Comparison of ENCODE assay signal across 17 cellular contexts in genomic region chr7:1032536-1033181, GRCh38. TPM values are rescaled to one million over a fixed set of nuclear protein-coding genes. Genes with fewer than 3 reads are reported as not detected.
DNase-seq lines count a peak whose midpoint lies in the region; ATAC-seq and TF ChIP-seq lines count a peak whose summit lies in the region.
"Had no signal": no experiment of that assay in that cellular context is flagged by ENCODE, and none has a peak within 500 bp of the region (broad histone marks: within the 10 kb centered on the region; RNA-seq: fewer than 3 reads in every experiment).

No MANE protein-coding gene starts in this region.

- CTCF ChIA-PET in Caco-2 (lab: Charles Lee): no interaction called here

- WGBS in gastroesophageal sphincter (ENCODE audit: low coverage in 1 of 2), 2 donors: 80% methylated on average over 1 of the region's 25 CpGs; no CpG with 5 or more reads in 1 of the 2 donors
- WGBS in esophagus muscularis mucosa: 94% methylated on average over 18 of the region's 25 CpGs
- WGBS in sigmoid colon, 2 donors: 91 to 93% methylated on average over 25 of the region's 25 CpGs

- H3K36me3 ChIP-seq in CD4-positive, CD25-positive, alpha-beta regulatory T cell (ENCODE audit: control insufficient read depth, insufficient read depth, low read length): no peaks in the 10 kb centered on the region
- H3K36me3 ChIP-seq in Caco-2 (ENCODE audit: control insufficient read depth, insufficient read depth, low read length) (no peaks in the 10 kb centered on the region), gastroesophageal sphincter (no peaks in the 10 kb centered on the region), esophagus muscularis mucosa (no peaks in the 10 kb centered on the region), sigmoid colon (no peaks in the 10 kb centered on the region)

- no peaks in the 10 kb centered on the region for H3K27me3 Mint-ChIP-seq in CD4-positive, CD25-positive, alpha-beta regulatory T cell
- H3K27me3 Mint-ChIP-seq in Caco-2 (ENCODE audit: insufficient read depth, unreplicated experiment) (no peaks in the 10 kb centered on the region), neural crest cell (ENCODE audit: low read depth) (no peaks in the 10 kb centered on the region)
- no peaks in the 10 kb centered on the region for H3K27me3 Mint-ChIP-seq in central memory CD8-positive, alpha-beta T cell

- H3K27ac Mint-ChIP-seq in CD4-positive, CD25-positive, alpha-beta regulatory T cell: peak overlapping the region in 2 of 3 donors; percentile 67 to 71
- H3K27ac Mint-ChIP-seq in Caco-2 (ENCODE audit: unreplicated experiment) (peak overlapping the region; percentile 42), neural crest cell (ENCODE audit: unreplicated experiment) (no peak overlapping the region)
- peak overlapping the region; percentile 73 for H3K27ac Mint-ChIP-seq in central memory CD8-positive, alpha-beta T cell (ENCODE audit: low read depth)

- no peaks in the 10 kb centered on the region for H3K9me3 ChIP-seq in CD4-positive, CD25-positive, alpha-beta regulatory T cell (ENCODE audit: control insufficient read depth in 2 of 2, low read length in 2 of 2)
- H3K9me3 ChIP-seq in Caco-2 (no peaks in the 10 kb centered on the region), gastroesophageal sphincter (no peaks in the 10 kb centered on the region), esophagus muscularis mucosa (no peaks in the 10 kb centered on the region), sigmoid colon (no peaks in the 10 kb centered on the region)

- H3K36me3 Mint-ChIP-seq in CD4-positive, CD25-positive, alpha-beta regulatory T cell: no peaks in the 10 kb centered on the region
- H3K36me3 Mint-ChIP-seq in Caco-2 (ENCODE audit: insufficient read depth, unreplicated experiment): peaks cover 9% of the 10 kb centered on the region
- H3K36me3 Mint-ChIP-seq in central memory CD8-positive, alpha-beta T cell (ENCODE audit: insufficient read depth): peaks cover 1% of the 10 kb centered on the region
- H3K36me3 Mint-ChIP-seq in neural crest cell (ENCODE audit: low read depth): peaks cover 12% of the 10 kb centered on the region
- H3K36me3 Mint-ChIP-seq: CD8-positive, alpha-beta T cell had no signal

- peaks cover 34% of the 10 kb centered on the region for H3K4me1 ChIP-seq in CD4-positive, CD25-positive, alpha-beta regulatory T cell (ENCODE audit: control insufficient read depth, insufficient read depth, low read length, poor library complexity, severe bottlenecking)
- H3K4me1 ChIP-seq in Caco-2 (peaks cover 11% of the 10 kb centered on the region), gastroesophageal sphincter (peaks cover 0 to 20% (median 6%) of the 10 kb centered on the region in 3 donors), esophagus muscularis mucosa (peaks cover 12 to 24% (median 18%) of the 10 kb centered on the region in 4 donors), sigmoid colon (peaks cover 0 to 17% (median 11%) of the 10 kb centered on the region in 4 donors)

- no TSS peak for BruUV-seq in Caco-2 (replicated peaks; lab: Mats Ljungman, UMichigan)

- H3K4me3 ChIP-seq in CD4-positive, CD25-positive, alpha-beta regulatory T cell (ENCODE audit: low read depth, low read length): no peak overlapping the region
- H3K4me3 ChIP-seq in Caco-2 (ENCODE audit: low read depth, low read length): no peak overlapping the region
- H3K4me3 ChIP-seq in gastroesophageal sphincter: no peak overlapping the region
- H3K4me3 ChIP-seq in esophagus muscularis mucosa: no peak overlapping the region
- no peak overlapping the region for H3K4me3 ChIP-seq in sigmoid colon

- peaks cover 0 to 2% (median 0%) of the 10 kb centered on the region in 7 donors for H3K9me3 Mint-ChIP-seq in CD4-positive, CD25-positive, alpha-beta regulatory T cell
- no peaks in the 10 kb centered on the region for H3K9me3 Mint-ChIP-seq in Caco-2 (ENCODE audit: unreplicated experiment)
- no peaks in the 10 kb centered on the region for H3K9me3 Mint-ChIP-seq in central memory CD8-positive, alpha-beta T cell
- peaks cover 3% of the 10 kb centered on the region for H3K9me3 Mint-ChIP-seq in neural crest cell
- H3K9me3 Mint-ChIP-seq: CD8-positive, alpha-beta T cell had no signal

- TF ChIP-seq EP300 in gastroesophageal sphincter (IDR thresholded peaks at IDR 0.05): no peak
- TF ChIP-seq EP300 in esophagus muscularis mucosa (IDR thresholded peaks at IDR 0.05): no peak
- no peak for TF ChIP-seq EP300 in sigmoid colon (IDR thresholded peaks at IDR 0.05)

- peak overlapping the region in 3 of 4 donors; percentile 7 to 77 (median 65) for H3K4me3 Mint-ChIP-seq in CD4-positive, CD25-positive, alpha-beta regulatory T cell
- H3K4me3 Mint-ChIP-seq in Caco-2 (ENCODE audit: unreplicated experiment) (no peak overlapping the region), neural crest cell (peak overlapping the region; percentile 42)
- peak overlapping the region; percentile 55 for H3K4me3 Mint-ChIP-seq in central memory CD8-positive, alpha-beta T cell

- intact Hi-C loops in Caco-2 (cut with micrococcal nuclease; ENCODE audit: unreplicated experiment): no loop called here
- intact Hi-C loops in esophagus muscularis mucosa (cut with DNase I): no loop called here
- intact Hi-C loops in sigmoid colon (cut with DNase I): no loop called here

- peaks cover 8 to 55% (median 30%) of the 10 kb centered on the region in 4 donors for H3K4me1 Mint-ChIP-seq in CD4-positive, CD25-positive, alpha-beta regulatory T cell
- no peaks in the 10 kb centered on the region for H3K4me1 Mint-ChIP-seq in Caco-2 (ENCODE audit: low read depth, unreplicated experiment)
- H3K4me1 Mint-ChIP-seq in central memory CD8-positive, alpha-beta T cell: peaks cover 40% of the 10 kb centered on the region
- peaks cover 9% of the 10 kb centered on the region for H3K4me1 Mint-ChIP-seq in neural crest cell

- no peak overlapping the region for H3K27ac ChIP-seq in CD4-positive, CD25-positive, alpha-beta regulatory T cell (ENCODE audit: insufficient read depth, low read length, poor library complexity, severe bottlenecking)
- H3K27ac ChIP-seq in gastroesophageal sphincter (no peak overlapping the region), esophagus muscularis mucosa (replicated peaks in 1 of 4) (no peak overlapping the region), sigmoid colon (no peak overlapping the region)
- H3K27ac ChIP-seq: KMS-11 had no signal

- H3K27me3 ChIP-seq in CD4-positive, CD25-positive, alpha-beta regulatory T cell (ENCODE audit: control insufficient read depth, insufficient read depth, low read length): no peaks in the 10 kb centered on the region
- H3K27me3 ChIP-seq in Caco-2 (replicated peaks; ENCODE audit: control insufficient read depth, insufficient read depth, low read length) (no peaks in the 10 kb centered on the region), gastroesophageal sphincter (no peaks in the 10 kb centered on the region), esophagus muscularis mucosa (no peaks in the 10 kb centered on the region), sigmoid colon (no peaks in the 10 kb centered on the region)

- TF ChIP-seq POLR2A in gastroesophageal sphincter (IDR thresholded peaks at IDR 0.05) (no peak), esophagus muscularis mucosa (IDR thresholded peaks at IDR 0.05; ENCODE audit: low read depth) (no peak), sigmoid colon (IDR thresholded peaks at IDR 0.05) (no peak)

- no peak for ATAC-seq in CD4-positive, CD25-positive, alpha-beta regulatory T cell (ENCODE audit: low read depth in 2 of 2)
- ATAC-seq in central memory CD8-positive, alpha-beta T cell (replicated peaks; ENCODE audit: extremely low read depth, poor library complexity, severe bottlenecking): no peak
- no peak for ATAC-seq in gastroesophageal sphincter
- ATAC-seq: PC-3 had no signal

- TF ChIP-seq CTCF in Caco-2 (IDR thresholded peaks at IDR 0.05; ENCODE audit: insufficient read depth in 1 of 2, low read depth in 1 of 2, low read length in 1 of 2, severe bottlenecking in 1 of 2, unreplicated experiment in 1 of 2) (no peak), neural crest cell (conservative IDR thresholded peaks at IDR 0.05) (no peak), gastroesophageal sphincter (IDR thresholded peaks at IDR 0.05) (no peak), esophagus muscularis mucosa (IDR thresholded peaks at IDR 0.05) (no peak), sigmoid colon (IDR thresholded peaks at IDR 0.05) (no peak)

- no peak for DNase-seq in CD4-positive, CD25-positive, alpha-beta regulatory T cell
- DNase-seq in Caco-2: no peak
- DNase-seq in central memory CD8-positive, alpha-beta T cell (ENCODE audit: low spot score in 2 of 2): no peak
- no peak for DNase-seq in neural crest cell (ENCODE audit: low read depth, low spot score)
- no peak for DNase-seq in esophagus muscularis mucosa (ENCODE audit: extremely low spot score)
- no peak for DNase-seq in sigmoid colon
- DNase-seq: GF-D8, NCI-H1092 treated with DMSO at 0.1 percent for 48 hours, NCI-H1694, NCI-H446, NCI-H748 treated with DMSO at 0.1 percent for 48 hours, PC-3 had no signal

- POLR2A ChIA-PET in Caco-2 (lab: Charles Lee): no interaction called here

RNA-seq across cellular contexts. Expression of gene GPR146, which starts 11.7 kb away (rescaled TPM):
- 21.5 TPM for total RNA-seq in CD4-positive, CD25-positive, alpha-beta regulatory T cell
- 10 to 100 TPM; 14.1 to 26.4 (median 19.4) TPM for polyA plus RNA-seq in CD4-positive, CD25-positive, alpha-beta regulatory T cell
- 1.8 and 3.0 TPM in 2 replicates for total RNA-seq in Caco-2 (2022)
- 0.41 TPM in 1 of 2 replicates, not detected in the other for total RNA-seq in neural crest cell
- total RNA-seq in gastroesophageal sphincter: 10 to 100 TPM; 13.6 to 27.9 (median 16.3) TPM
- total RNA-seq in esophagus muscularis mucosa: 10 to 100 TPM; 12.5 to 30.8 (median 25.5) TPM
- 10 to 100 TPM; 10.8 to 33.5 (median 27.2) TPM for total RNA-seq in sigmoid colon
- 1 to 10 TPM; 3.0 to 7.1 (median 5.5) TPM for polyA plus RNA-seq in sigmoid colon
- total RNA-seq: MCF 10A had no signal

RNA-seq across cellular contexts. Expression of gene CYP2W1, which starts 49.7 kb away (rescaled TPM):
- total RNA-seq in CD4-positive, CD25-positive, alpha-beta regulatory T cell: not detected
- polyA plus RNA-seq in CD4-positive, CD25-positive, alpha-beta regulatory T cell: not detected
- total RNA-seq in Caco-2 (2022) (24.0 and 25.1 TPM in 2 replicates), neural crest cell (not detected in 2 replicates), gastroesophageal sphincter (not detected), esophagus muscularis mucosa (under 1 TPM in 2 of 4 donors, not detected in 2; 0.23 to 0.66 TPM), sigmoid colon (under 1 TPM in 1 of 4 donors, not detected in 3; 0.83 TPM)
- polyA plus RNA-seq in sigmoid colon: 1 to 10 TPM in 1 of 3 donors, not detected in 2; 3.8 TPM
- total RNA-seq: CD8-positive, alpha-beta T cell; H4; MCF 10A; PC-3 had no signal

RNA-seq across cellular contexts. Expression of gene GPER1, which starts 55.3 kb away (rescaled TPM):
- total RNA-seq in CD4-positive, CD25-positive, alpha-beta regulatory T cell: not detected
- polyA plus RNA-seq in CD4-positive, CD25-positive, alpha-beta regulatory T cell: under 1 TPM in 1 of 4 donors, not detected in 3; 0.10 TPM
- total RNA-seq in Caco-2 (2022): 0.25 TPM in 1 of 2 replicates, not detected in the other
- 0.91 and 1.1 TPM in 2 replicates for total RNA-seq in neural crest cell
- 10 to 100 TPM in 1 of 4 donors, 1 to 10 TPM in 3; 7.1 to 20.2 (median 7.8) TPM for total RNA-seq in gastroesophageal sphincter
- total RNA-seq in esophagus muscularis mucosa: 10 to 100 TPM in 2 of 4 donors, 1 to 10 TPM in 2; 4.6 to 19.9 (median 11.0) TPM
- total RNA-seq in sigmoid colon: 10 to 100 TPM in 2 of 4 donors, 1 to 10 TPM in 2; 4.6 to 15.8 (median 8.1) TPM
- polyA plus RNA-seq in sigmoid colon: 1 to 10 TPM; 3.5 to 4.2 (median 3.9) TPM

RNA-seq across cellular contexts. Expression of gene COX19, which starts 57.3 kb away (rescaled TPM):
- 36.8 TPM for total RNA-seq in CD4-positive, CD25-positive, alpha-beta regulatory T cell
- 10 to 100 TPM; 18.3 to 30.4 (median 24.8) TPM for polyA plus RNA-seq in CD4-positive, CD25-positive, alpha-beta regulatory T cell
- total RNA-seq in Caco-2 (2022) (24.8 and 25.6 TPM in 2 replicates), neural crest cell (12.7 and 13.1 TPM in 2 replicates), gastroesophageal sphincter (10 to 100 TPM in 3 of 4 donors, 1 to 10 TPM in 1; 6.0 to 16.7 (median 12.0) TPM), esophagus muscularis mucosa (10 to 100 TPM in 2 of 4 donors, 1 to 10 TPM in 2; 6.3 to 13.3 (median 9.7) TPM), sigmoid colon (10 to 100 TPM in 1 of 4 donors, 1 to 10 TPM in 3; 8.9 to 12.7 (median 9.3) TPM)
- polyA plus RNA-seq in sigmoid colon: 10 to 100 TPM in 1 of 3 donors, 1 to 10 TPM in 2; 5.1 to 11.5 (median 6.0) TPM

Comparison
In these comparisons a context has a peak if more than half of its experiments do, and no peak if none do; other contexts are left out.
1. RNA of gene CYP2W1, which starts 49.7 kb away (total RNA-seq): 24.0 to 25.1 TPM in Caco-2; 0.23 to 0.66 TPM in esophagus muscularis mucosa, not detected in CD4-positive, CD25-positive, alpha-beta regulatory T cell (single experiment), not detected in neural crest cell, not detected in gastroesophageal sphincter and 0.83 TPM in sigmoid colon; every median in the first group is over 10 times any median in the second.